1 cellular context compared by ENCODE assay signal in the genomic region with DNA sequence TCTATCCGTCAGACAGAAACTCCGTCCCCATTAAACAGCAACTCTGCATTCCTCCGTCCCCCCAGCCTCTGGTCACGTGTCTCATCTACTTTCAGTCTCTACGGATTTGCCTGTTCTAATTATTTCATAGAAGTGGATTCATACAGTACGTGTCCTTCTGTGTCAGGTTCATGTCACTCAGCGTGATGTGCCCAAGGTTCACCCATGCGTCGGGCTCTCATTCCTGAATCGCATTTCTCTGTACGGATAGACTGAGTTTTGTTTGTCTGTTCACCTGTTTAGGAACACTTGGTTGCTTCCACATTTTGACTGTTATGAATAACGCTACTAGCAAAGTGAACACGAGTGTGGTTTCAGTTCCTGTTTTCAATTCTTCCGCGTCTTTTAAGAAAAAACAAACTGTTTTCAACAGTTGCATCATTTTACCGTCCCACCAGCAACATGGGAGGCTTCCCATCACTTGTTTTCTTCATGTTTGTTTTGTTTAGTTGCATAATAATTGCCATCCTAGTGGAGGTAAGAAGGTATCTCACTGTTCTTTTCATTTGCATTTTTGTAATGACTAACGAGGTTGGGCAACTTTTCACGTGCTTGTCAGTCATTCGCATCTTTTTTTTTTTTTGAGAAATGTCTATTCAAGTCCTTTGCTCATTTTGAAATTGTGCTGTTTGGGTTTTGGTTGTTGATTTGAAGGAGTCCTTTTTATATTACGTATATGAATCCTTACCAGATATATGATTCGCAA.
A peak's percentile ranks its signal among the peaks of the same experiment; 100 is the strongest.
TF ChIP-seq lines count a peak whose summit lies in the region.

No MANE protein-coding gene starts in this region.

TF ChIP-seq in HepG2, 621 proteins besides CTCF, POLR2A, EP300 and RAD21 (continues in another document):
- TF ChIP-seq, protein P1, sequence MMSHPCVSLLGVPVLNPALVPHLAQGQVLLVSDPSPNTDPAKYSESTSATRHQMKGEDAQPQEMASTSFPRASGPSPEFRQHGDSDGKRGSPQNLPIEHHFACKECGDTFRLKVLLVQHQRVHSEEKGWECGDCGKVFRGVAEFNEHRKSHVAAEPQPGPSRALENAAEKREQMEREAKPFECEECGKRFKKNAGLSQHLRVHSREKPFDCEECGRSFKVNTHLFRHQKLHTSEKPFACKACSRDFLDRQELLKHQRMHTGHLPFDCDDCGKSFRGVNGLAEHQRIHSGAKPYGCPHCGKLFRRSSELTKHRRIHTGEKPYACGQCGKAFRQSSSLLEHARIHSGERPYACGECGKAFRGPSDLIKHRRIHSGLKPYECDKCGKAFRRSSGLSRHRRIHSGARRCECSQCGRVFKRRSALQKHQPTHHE (CRISPR knock-in tag; IDR thresholded peaks at IDR 0.05; ENCODE audit: borderline replicate concordance): no peak
- TF ChIP-seq KLF9 (CRISPR knock-in tag; IDR thresholded peaks at IDR 0.05; ENCODE audit: low read depth) (no peak), ZNF75D (CRISPR knock-in tag; IDR thresholded peaks at IDR 0.05; ENCODE audit: borderline replicate concordance) (no peak), RXRB (CRISPR knock-in tag; IDR thresholded peaks at IDR 0.05; ENCODE audit: borderline replicate concordance) (no peak), ZNF260 (CRISPR knock-in tag; IDR thresholded peaks at IDR 0.05; ENCODE audit: borderline replicate concordance, low read depth) (no peak), FOXK1 (CRISPR knock-in tag; IDR thresholded peaks at IDR 0.05; ENCODE audit: borderline replicate concordance, low read depth) (peak; percentile 36; the same call in 1 of the 2 replicates), ZNF749 (CRISPR knock-in tag; IDR thresholded peaks at IDR 0.05; ENCODE audit: borderline replicate concordance) (no peak), REXO4 (CRISPR knock-in tag; IDR thresholded peaks at IDR 0.05; ENCODE audit: borderline replicate concordance) (no peak), YEATS4 (CRISPR knock-in tag; IDR thresholded peaks at IDR 0.05; ENCODE audit: borderline replicate concordance) (0 out of 2 replicates have a peak, but pooled peaks have one; percentile 27), RAD51 (IDR thresholded peaks at IDR 0.05; ENCODE audit: borderline replicate concordance) (peak; percentile 64; the same call in 1 of the 2 replicates), ZNF3 (CRISPR knock-in tag; IDR thresholded peaks at IDR 0.05) (no peak), CEBPG (CRISPR knock-in tag; IDR thresholded peaks at IDR 0.05) (peak; percentile 54; the same call in 1 of the 2 replicates), CEBPB (IDR thresholded peaks at IDR 0.05; ENCODE audit: borderline replicate concordance, low read depth, low read length) (peak; percentile 78), NFATC3 (CRISPR knock-in tag; IDR thresholded peaks at IDR 0.05) (no peak), ZNF331 (CRISPR knock-in tag; IDR thresholded peaks at IDR 0.05) (no peak), NFKBIZ (CRISPR knock-in tag; IDR thresholded peaks at IDR 0.05) (no peak), NCOA1 (CRISPR knock-in tag; IDR thresholded peaks at IDR 0.05) (no peak)
- TF ChIP-seq, protein P2, sequence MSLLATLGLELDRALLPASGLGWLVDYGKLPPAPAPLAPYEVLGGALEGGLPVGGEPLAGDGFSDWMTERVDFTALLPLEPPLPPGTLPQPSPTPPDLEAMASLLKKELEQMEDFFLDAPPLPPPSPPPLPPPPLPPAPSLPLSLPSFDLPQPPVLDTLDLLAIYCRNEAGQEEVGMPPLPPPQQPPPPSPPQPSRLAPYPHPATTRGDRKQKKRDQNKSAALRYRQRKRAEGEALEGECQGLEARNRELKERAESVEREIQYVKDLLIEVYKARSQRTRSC (CRISPR knock-in tag; IDR thresholded peaks at IDR 0.05; ENCODE audit: low read depth): no peak
- TF ChIP-seq, protein P3, sequence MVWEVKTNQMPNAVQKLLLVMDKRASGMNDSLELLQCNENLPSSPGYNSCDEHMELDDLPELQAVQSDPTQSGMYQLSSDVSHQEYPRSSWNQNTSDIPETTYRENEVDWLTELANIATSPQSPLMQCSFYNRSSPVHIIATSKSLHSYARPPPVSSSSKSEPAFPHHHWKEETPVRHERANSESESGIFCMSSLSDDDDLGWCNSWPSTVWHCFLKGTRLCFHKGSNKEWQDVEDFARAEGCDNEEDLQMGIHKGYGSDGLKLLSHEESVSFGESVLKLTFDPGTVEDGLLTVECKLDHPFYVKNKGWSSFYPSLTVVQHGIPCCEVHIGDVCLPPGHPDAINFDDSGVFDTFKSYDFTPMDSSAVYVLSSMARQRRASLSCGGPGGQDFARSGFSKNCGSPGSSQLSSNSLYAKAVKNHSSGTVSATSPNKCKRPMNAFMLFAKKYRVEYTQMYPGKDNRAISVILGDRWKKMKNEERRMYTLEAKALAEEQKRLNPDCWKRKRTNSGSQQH (CRISPR knock-in tag; IDR thresholded peaks at IDR 0.05; ENCODE audit: low read depth): no peak
- TF ChIP-seq, protein P4, sequence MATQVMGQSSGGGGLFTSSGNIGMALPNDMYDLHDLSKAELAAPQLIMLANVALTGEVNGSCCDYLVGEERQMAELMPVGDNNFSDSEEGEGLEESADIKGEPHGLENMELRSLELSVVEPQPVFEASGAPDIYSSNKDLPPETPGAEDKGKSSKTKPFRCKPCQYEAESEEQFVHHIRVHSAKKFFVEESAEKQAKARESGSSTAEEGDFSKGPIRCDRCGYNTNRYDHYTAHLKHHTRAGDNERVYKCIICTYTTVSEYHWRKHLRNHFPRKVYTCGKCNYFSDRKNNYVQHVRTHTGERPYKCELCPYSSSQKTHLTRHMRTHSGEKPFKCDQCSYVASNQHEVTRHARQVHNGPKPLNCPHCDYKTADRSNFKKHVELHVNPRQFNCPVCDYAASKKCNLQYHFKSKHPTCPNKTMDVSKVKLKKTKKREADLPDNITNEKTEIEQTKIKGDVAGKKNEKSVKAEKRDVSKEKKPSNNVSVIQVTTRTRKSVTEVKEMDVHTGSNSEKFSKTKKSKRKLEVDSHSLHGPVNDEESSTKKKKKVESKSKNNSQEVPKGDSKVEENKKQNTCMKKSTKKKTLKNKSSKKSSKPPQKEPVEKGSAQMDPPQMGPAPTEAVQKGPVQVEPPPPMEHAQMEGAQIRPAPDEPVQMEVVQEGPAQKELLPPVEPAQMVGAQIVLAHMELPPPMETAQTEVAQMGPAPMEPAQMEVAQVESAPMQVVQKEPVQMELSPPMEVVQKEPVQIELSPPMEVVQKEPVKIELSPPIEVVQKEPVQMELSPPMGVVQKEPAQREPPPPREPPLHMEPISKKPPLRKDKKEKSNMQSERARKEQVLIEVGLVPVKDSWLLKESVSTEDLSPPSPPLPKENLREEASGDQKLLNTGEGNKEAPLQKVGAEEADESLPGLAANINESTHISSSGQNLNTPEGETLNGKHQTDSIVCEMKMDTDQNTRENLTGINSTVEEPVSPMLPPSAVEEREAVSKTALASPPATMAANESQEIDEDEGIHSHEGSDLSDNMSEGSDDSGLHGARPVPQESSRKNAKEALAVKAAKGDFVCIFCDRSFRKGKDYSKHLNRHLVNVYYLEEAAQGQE (IDR thresholded peaks at IDR 0.05; ENCODE audit: borderline replicate concordance in 1 of 2, low read depth in 1 of 2, low read length in 2 of 2): no peak
- TF ChIP-seq, protein P5, sequence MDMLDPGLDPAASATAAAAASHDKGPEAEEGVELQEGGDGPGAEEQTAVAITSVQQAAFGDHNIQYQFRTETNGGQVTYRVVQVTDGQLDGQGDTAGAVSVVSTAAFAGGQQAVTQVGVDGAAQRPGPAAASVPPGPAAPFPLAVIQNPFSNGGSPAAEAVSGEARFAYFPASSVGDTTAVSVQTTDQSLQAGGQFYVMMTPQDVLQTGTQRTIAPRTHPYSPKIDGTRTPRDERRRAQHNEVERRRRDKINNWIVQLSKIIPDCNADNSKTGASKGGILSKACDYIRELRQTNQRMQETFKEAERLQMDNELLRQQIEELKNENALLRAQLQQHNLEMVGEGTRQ (IDR thresholded peaks at IDR 0.05; ENCODE audit: low read depth, low read length): peak; percentile 49; the same call in 1 of the 2 replicates
- TF ChIP-seq, protein P5 (CRISPR knock-in tag; IDR thresholded peaks at IDR 0.05; ENCODE audit: borderline replicate concordance): peak; percentile 78; the same call in 1 of the 2 replicates
- TF ChIP-seq, protein P6, sequence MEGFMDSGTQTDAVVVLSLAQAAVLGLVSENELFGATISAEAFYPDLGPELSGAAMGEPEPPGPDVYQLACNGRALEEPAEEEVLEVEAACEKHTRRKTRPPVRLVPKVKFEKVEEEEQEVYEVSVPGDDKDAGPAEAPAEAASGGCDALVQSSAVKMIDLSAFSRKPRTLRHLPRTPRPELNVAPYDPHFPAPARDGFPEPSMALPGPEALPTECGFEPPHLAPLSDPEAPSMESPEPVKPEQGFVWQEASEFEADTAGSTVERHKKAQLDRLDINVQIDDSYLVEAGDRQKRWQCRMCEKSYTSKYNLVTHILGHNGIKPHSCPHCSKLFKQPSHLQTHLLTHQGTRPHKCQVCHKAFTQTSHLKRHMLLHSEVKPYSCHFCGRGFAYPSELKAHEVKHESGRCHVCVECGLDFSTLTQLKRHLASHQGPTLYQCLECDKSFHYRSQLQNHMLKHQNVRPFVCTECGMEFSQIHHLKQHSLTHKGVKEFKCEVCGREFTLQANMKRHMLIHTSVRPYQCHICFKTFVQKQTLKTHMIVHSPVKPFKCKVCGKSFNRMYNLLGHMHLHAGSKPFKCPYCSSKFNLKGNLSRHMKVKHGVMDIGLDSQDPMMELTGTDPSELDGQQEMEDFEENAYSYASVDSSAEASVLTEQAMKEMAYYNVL (CRISPR knock-in tag; IDR thresholded peaks at IDR 0.05; ENCODE audit: borderline replicate concordance): peak; percentile 40; the same call in 1 of the 2 replicates
- TF ChIP-seq, protein P7, sequence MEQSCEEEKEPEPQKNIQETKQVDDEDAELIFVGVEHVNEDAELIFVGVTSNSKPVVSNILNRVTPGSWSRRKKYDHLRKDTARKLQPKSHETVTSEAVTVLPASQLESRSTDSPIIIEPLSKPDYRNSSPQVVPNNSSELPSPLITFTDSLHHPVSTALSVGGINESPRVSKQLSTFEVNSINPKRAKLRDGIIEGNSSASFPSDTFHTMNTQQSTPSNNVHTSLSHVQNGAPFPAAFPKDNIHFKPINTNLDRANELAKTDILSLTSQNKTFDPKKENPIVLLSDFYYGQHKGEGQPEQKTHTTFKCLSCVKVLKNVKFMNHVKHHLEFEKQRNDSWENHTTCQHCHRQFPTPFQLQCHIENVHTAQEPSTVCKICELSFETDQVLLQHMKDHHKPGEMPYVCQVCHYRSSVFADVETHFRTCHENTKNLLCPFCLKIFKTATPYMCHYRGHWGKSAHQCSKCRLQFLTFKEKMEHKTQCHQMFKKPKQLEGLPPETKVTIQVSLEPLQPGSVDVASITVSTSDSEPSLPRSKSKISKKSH (CRISPR knock-in tag; IDR thresholded peaks at IDR 0.05; ENCODE audit: borderline replicate concordance): no peak
- TF ChIP-seq, protein P8, sequence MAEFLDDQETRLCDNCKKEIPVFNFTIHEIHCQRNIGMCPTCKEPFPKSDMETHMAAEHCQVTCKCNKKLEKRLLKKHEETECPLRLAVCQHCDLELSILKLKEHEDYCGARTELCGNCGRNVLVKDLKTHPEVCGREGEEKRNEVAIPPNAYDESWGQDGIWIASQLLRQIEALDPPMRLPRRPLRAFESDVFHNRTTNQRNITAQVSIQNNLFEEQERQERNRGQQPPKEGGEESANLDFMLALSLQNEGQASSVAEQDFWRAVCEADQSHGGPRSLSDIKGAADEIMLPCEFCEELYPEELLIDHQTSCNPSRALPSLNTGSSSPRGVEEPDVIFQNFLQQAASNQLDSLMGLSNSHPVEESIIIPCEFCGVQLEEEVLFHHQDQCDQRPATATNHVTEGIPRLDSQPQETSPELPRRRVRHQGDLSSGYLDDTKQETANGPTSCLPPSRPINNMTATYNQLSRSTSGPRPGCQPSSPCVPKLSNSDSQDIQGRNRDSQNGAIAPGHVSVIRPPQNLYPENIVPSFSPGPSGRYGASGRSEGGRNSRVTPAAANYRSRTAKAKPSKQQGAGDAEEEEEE (CRISPR knock-in tag; IDR thresholded peaks at IDR 0.05; ENCODE audit: borderline replicate concordance): no peak
- TF ChIP-seq, protein P9, sequence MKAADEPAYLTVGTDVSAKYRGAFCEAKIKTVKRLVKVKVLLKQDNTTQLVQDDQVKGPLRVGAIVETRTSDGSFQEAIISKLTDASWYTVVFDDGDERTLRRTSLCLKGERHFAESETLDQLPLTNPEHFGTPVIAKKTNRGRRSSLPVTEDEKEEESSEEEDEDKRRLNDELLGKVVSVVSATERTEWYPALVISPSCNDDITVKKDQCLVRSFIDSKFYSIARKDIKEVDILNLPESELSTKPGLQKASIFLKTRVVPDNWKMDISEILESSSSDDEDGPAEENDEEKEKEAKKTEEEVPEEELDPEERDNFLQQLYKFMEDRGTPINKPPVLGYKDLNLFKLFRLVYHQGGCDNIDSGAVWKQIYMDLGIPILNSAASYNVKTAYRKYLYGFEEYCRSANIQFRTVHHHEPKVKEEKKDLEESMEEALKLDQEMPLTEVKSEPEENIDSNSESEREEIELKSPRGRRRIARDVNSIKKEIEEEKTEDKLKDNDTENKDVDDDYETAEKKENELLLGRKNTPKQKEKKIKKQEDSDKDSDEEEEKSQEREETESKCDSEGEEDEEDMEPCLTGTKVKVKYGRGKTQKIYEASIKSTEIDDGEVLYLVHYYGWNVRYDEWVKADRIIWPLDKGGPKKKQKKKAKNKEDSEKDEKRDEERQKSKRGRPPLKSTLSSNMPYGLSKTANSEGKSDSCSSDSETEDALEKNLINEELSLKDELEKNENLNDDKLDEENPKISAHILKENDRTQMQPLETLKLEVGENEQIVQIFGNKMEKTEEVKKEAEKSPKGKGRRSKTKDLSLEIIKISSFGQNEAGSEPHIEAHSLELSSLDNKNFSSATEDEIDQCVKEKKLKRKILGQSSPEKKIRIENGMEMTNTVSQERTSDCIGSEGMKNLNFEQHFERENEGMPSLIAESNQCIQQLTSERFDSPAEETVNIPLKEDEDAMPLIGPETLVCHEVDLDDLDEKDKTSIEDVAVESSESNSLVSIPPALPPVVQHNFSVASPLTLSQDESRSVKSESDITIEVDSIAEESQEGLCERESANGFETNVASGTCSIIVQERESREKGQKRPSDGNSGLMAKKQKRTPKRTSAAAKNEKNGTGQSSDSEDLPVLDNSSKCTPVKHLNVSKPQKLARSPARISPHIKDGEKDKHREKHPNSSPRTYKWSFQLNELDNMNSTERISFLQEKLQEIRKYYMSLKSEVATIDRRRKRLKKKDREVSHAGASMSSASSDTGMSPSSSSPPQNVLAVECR (CRISPR knock-in tag; IDR thresholded peaks at IDR 0.05; ENCODE audit: borderline replicate concordance): 0 out of 2 replicates have a peak, but pooled peaks have one; percentile 21
